Comparison of ENCODE assay signal across 12 cellular contexts in genomic region chr18:79191956-79192355, GRCh38.
"Had no signal": no experiment of that assay in that cellular context is flagged by ENCODE, and none has a peak within 500 bp of the region (broad histone marks: within the 10 kb centered on the region; RNA-seq: fewer than 3 reads in every experiment).

No MANE protein-coding gene starts in this region.

- H3K27me3 ChIP-seq: ovary, thyroid gland had no signal

- DNase-seq: activated CD4-positive, alpha-beta T cell treated with anti-CD3 and anti-CD28 coated beads, Interleukin-2, amount 10 ng/mL, durations not matched to agents 24 days and 14 days; activated effector memory CD4-positive, alpha-beta T cell treated with Interleukin-2 at 50 U/mL for 16 hours; activated naive CD4-positive, alpha-beta T cell treated with anti-CD3 and anti-CD28 coated beads, Interleukin-2, amount 50 U/mL, for 16 hours; activated T-cell treated with anti-CD3 and anti-CD28 coated beads for 4 hours; left colon; lower lobe of right lung; ovary; stimulated activated CD4-positive, alpha-beta T cell treated with anti-CD3 and anti-CD28 coated beads, Interleukin-1b, Interleukin-23, amount 100 ng/mL, for 48 hours; thyroid gland had no signal

- H3K4me1 ChIP-seq: lower lobe of right lung, thyroid gland had no signal

- H3K27me3 Mint-ChIP-seq: activated CD4-positive, alpha-beta T cell treated with anti-CD3 and anti-CD28 coated beads, Interleukin-2, amount 10 ng/mL, durations not matched to agents 24 days and 14 days had no signal

- H3K27ac Mint-ChIP-seq: activated CD4-positive, alpha-beta T cell treated with anti-CD3 and anti-CD28 coated beads, Interleukin-2, amount 10 ng/mL, durations not matched to agents 24 days and 14 days; mesothelial cell of epicardium had no signal

- H3K9me3 Mint-ChIP-seq: activated CD4-positive, alpha-beta T cell treated with anti-CD3 and anti-CD28 coated beads, Interleukin-2, amount 10 ng/mL, durations not matched to agents 24 days and 14 days; WTC11 had no signal

- H3K27ac ChIP-seq: lower lobe of right lung, ovary, thyroid gland had no signal

- H3K9me3 ChIP-seq: lower lobe of right lung, ovary, thyroid gland had no signal

- H3K4me1 Mint-ChIP-seq: mesothelial cell of epicardium had no signal

- H3K4me3 ChIP-seq: lower lobe of right lung, ovary, thyroid gland had no signal

- ATAC-seq: esophagus mucosa, left colon, lower lobe of right lung, WTC11 had no signal

- H3K36me3 ChIP-seq: ovary, thyroid gland had no signal

- H3K4me3 Mint-ChIP-seq: activated CD4-positive, alpha-beta T cell treated with anti-CD3 and anti-CD28 coated beads, Interleukin-2, amount 10 ng/mL, durations not matched to agents 24 days and 14 days; mesothelial cell of epicardium; WTC11 had no signal
